In the genomic region with DNA sequence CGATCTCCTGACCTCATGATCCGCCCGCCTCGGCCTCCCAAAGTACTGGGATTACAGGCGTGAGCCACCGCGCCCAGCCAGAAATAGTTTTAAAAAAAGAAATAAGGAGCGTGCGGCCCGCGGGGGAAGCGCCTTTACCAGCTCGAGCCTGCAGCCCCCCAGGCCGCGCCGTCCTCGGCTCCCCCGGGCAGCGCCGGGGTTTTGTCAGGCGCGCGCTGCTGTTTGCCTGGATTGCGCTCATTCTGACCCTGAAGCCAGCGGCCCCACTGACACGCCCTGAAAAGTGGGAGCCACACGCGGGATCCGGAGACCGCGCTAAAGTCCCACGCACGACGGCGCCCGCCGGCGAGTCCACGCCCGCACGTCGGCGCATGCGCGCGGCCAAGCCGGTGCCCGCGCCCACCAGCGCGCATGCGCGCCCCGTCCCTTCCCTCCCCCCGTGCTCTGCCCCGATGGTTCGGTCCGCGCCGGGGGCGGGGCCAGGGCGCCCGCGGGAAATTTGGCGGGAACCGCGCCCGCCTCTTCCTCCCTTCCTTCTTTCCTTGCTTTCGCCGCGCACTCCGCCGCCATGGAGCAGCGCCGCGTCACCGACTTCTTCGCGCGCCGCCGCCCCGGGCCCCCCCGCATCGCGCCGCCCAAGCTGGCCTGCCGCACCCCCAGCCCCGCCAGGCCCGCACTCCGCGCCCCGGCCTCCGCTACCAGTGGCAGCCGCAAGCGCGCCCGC, we compare ENCODE assay signal across 8 cellular contexts. TPM values are rescaled to one million over a fixed set of nuclear protein-coding genes. Genes with fewer than 3 reads are reported as not detected.
DNase-seq lines count a peak whose midpoint lies in the region; ATAC-seq and TF ChIP-seq lines count a peak whose summit lies in the region.

TSS of gene CDT1 (plus strand) at position 526 of the 724 bp plus-strand sequence. CDS start at position 569, 43 bp downstream.

- H3K9me3 Mint-ChIP-seq in GM23338 = peaks cover 2% of the 10 kb centered on the region; the same call in 1 of the 3 replicates

- H3K4me1 ChIP-seq in GM23338 (ENCODE audit: insufficient read depth) (no peaks in the 10 kb centered on the region), adipocyte (ENCODE audit: control insufficient read depth, insufficient read depth, low read length) (peaks cover 8% of the 10 kb centered on the region), heart right ventricle (peaks cover 0 to 30% (median 15%) of the 10 kb centered on the region in 9 donors)

- ATAC-seq in GM23338 = peak; percentile 12; the same call in 2 of the 3 replicates
- peak; percentile 49 to 84 (median 74) for ATAC-seq in heart right ventricle

- peaks cover 32% of the 10 kb centered on the region for H3K27me3 Mint-ChIP-seq in GM23338 (ENCODE audit: insufficient read depth, low read depth, poor library complexity)

- no peaks in the 10 kb centered on the region for H3K4me1 Mint-ChIP-seq in GM23338

- peaks cover 11% of the 10 kb centered on the region for H3K79me2 ChIP-seq in GM23338 (replicated peaks; ENCODE audit: insufficient read depth)

- peak within 1 kb of the TSS; percentile 85 for H3K4me3 Mint-ChIP-seq in GM23338

- H3K36me3 ChIP-seq in GM23338 (ENCODE audit: insufficient read depth) (0 out of 2 replicates have a peak, but pooled peaks cover 6% of the 10 kb centered on the region), adipocyte (ENCODE audit: control insufficient read depth, insufficient read depth, low read length, severe bottlenecking) (peaks cover 9% of the 10 kb centered on the region), heart right ventricle (peaks cover 0 to 16% (median 0%) of the 10 kb centered on the region in 9 donors)

- H3K9me2 ChIP-seq in GM23338 (ENCODE audit: insufficient read depth) = no peaks in the 10 kb centered on the region

- DNase-seq in DMS53 treated with DMSO at 0.1 percent for 48 hours (lab: John Stamatoyannopoulos, UW; ENCODE audit: unreplicated experiment) = peak; percentile 27
- DNase-seq in GM23338 (ENCODE audit: low spot score) = peak; percentile 78
- peak; percentile 84 for DNase-seq in NAMALWA (ENCODE audit: low spot score)
- DNase-seq in adipocyte (ENCODE audit: low read depth) = peak; percentile 90
- peak; percentile 80 to 89 for DNase-seq in heart right ventricle
- DNase-seq in posterior vena cava (ENCODE audit: low spot score) = peak; percentile 96
- peak; percentile 88 for DNase-seq in ureter (ENCODE audit: low spot score)

- peaks cover 49% of the 10 kb centered on the region for H3K36me3 Mint-ChIP-seq in GM23338 (ENCODE audit: low read depth)

- TF ChIP-seq CTCF in GM23338 (conservative IDR thresholded peaks at IDR 0.05; ENCODE audit: low read depth in 2 of 2) = no peak
- no peak for TF ChIP-seq CTCF in heart right ventricle (IDR thresholded peaks at IDR 0.05)

- no peak within 1 kb of the TSS for H2AFZ ChIP-seq in GM23338

- H4K20me1 ChIP-seq in GM23338 (replicated peaks; ENCODE audit: insufficient read depth) = no peaks in the 10 kb centered on the region; the same call in 1 of the 2 replicates

- H3K27me3 ChIP-seq in GM23338 (ENCODE audit: insufficient read depth) = no peaks in the 10 kb centered on the region
- no peaks in the 10 kb centered on the region for H3K27me3 ChIP-seq in adipocyte (replicated peaks; ENCODE audit: control insufficient read depth, insufficient read depth, low read length)
- H3K27me3 ChIP-seq in heart right ventricle = no peaks in the 10 kb centered on the region

- peak within 1 kb of the TSS; percentile 90 for H3K9ac ChIP-seq in adipocyte (ENCODE audit: low read length)

- H3K4me2 ChIP-seq in GM23338 = peak within 1 kb of the TSS; percentile 97

- H3K27ac Mint-ChIP-seq in GM23338 = peak within 1 kb of the TSS; percentile 67

- H3F3A ChIP-seq in GM23338 (replicated peaks; ENCODE audit: low read depth) = peaks cover 43% of the 10 kb centered on the region

- H3K4me3 ChIP-seq in GM23338 (peak within 1 kb of the TSS; percentile 83), adipocyte (ENCODE audit: low read length) (peak within 1 kb of the TSS; percentile 82), heart right ventricle (peak within 1 kb of the TSS in 9 of 10 donors; percentile 50 to 83 (median 72))

- intact Hi-C loops in T-helper 1 cell treated with Interleukin-12 subunit alpha and Interleukin-12 subunit beta and Interleukin-4 antibody, amounts not matched to agents 30 ng/mL and 1 ng/mL, for 36 hours (cut with micrococcal nuclease) = loop anchor here (1.0 to 5.0 kb wide), 7 partner anchors 9 to 704 kb away; partner anchors contain the start of genes MVD, SPG7, TRAPPC2L and ZC3H18
- intact Hi-C loops in heart right ventricle (cut with DNase I) (no loop called here), posterior vena cava (cut with DNase I) (no loop called here)

- WGBS in heart right ventricle, 2 donors = 0 to 1% methylated on average over 93 to 97 of the region's 98 CpGs

- H3K9me3 ChIP-seq in adipocyte (ENCODE audit: control insufficient read depth, low read length) (no peaks in the 10 kb centered on the region), heart right ventricle (no peaks in the 10 kb centered on the region)

- H3K27ac ChIP-seq in GM23338 (ENCODE audit: low read depth) (peak within 1 kb of the TSS; percentile 80), heart right ventricle (peak within 1 kb of the TSS in 9 of 10 donors; percentile 4 to 81 (median 62))

TF ChIP-seq in GM23338, 12 proteins besides CTCF, POLR2A, EP300 and RAD21:
- no peak for TF ChIP-seq ZNF462 (CRISPR knock-in tag; IDR thresholded peaks at IDR 0.05)
- TF ChIP-seq POLR2AphosphoS5 (IDR thresholded peaks at IDR 0.05; ENCODE audit: low read depth) = peak; percentile 42; the same call in 1 of the 2 replicates
- TF ChIP-seq EZH2phosphoT487 (IDR thresholded peaks at IDR 0.05; ENCODE audit: unreplicated experiment) = no peak
TF ChIP-seq in GM23338: peak in this region for 1.

RNA-seq across cellular contexts. Expression of gene CDT1, which starts in this region (rescaled TPM):
- total RNA-seq in GM23338 (2014; rRNA removed; shearing (Covaris generic)) = 114 and 187 TPM in 2 replicates
- polyA plus RNA-seq in GM23338 (2016; fragmentation: Nextera tagmentation; extraction: Ambion mirVana) = 32.6 and 36.1 TPM in 2 replicates
- total RNA-seq in T-helper 1 cell treated with Interleukin-12 subunit alpha and Interleukin-12 subunit beta and Interleukin-4 antibody, amounts not matched to agents 30 ng/mL and 1 ng/mL, for 36 hours = 69.6 and 78.9 TPM in 2 replicates
- total RNA-seq in heart right ventricle = 1 to 10 TPM in 4 of 10 donors, under 1 TPM in 6; 0.21 to 2.6 (median 0.58) TPM
- under 1 TPM; 0.15 to 0.22 TPM for polyA plus RNA-seq in heart right ventricle
- 1 to 10 TPM in 1 of 2 donors, under 1 TPM in 1; 0.57 to 2.0 TPM for total RNA-seq in posterior vena cava
- 2.1 TPM for total RNA-seq in ureter

Comparison
In these comparisons a context has a peak if more than half of its experiments do, and no peak if none do; other contexts are left out.
1. Peak in every context shown above with its lines: DNase-seq, ATAC-seq, H3K4me3 ChIP-seq and H3K27ac ChIP-seq.
2. RNA of gene CDT1 (total RNA-seq): 114 to 187 TPM in GM23338 and 69.6 to 78.9 TPM in T-helper 1 cell treated with Interleukin-12 subunit alpha and Interleukin-12 subunit beta and Interleukin-4 antibody, amounts not matched to agents 30 ng/mL and 1 ng/mL, for 36 hours; 2.1 TPM in ureter (single experiment), 0.57 to 2.0 TPM in posterior vena cava and 0.21 to 2.6 TPM in heart right ventricle; every median in the first group is over 10 times any median in the second.
3. RNA of gene CDT1 (polyA plus RNA-seq): 32.6 to 36.1 TPM in GM23338; 0.15 to 0.22 TPM in heart right ventricle; every median in the first group is over 10 times any median in the second.
4. DNase-seq: peak in every context shown above with its lines; median percentile 96 in posterior vena cava; 90 in adipocyte; 88 in ureter; 84 in heart right ventricle; 84 in NAMALWA; 78 in GM23338; 27 in DMS53 treated with DMSO at 0.1 percent for 48 hours.